Comparison of ENCODE assay signal across 28 cellular contexts in the genomic region with DNA sequence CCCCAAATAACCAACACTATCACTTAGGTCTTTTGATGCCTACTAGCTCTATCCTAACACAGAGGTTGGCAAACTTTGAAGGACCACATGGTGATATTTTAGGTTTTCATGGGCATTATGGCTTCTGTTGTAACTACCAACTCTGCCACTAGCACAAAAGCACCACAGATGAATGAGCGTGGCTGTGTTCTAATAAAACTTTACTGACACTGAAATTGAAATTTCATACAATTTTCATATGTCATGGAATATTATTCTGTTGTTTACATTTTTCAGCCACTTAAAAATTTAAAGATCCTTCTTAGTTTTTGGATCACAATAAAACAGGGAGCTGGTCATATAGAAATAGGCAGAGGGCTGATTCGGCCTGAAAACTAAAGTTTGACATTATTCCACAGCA.
"Had no signal": no experiment of that assay in that cellular context is flagged by ENCODE, and none has a peak within 500 bp of the region (broad histone marks: within the 10 kb centered on the region; RNA-seq: fewer than 3 reads in every experiment).

No MANE protein-coding gene starts in this region.

- H3K27ac Mint-ChIP-seq: dendritic cell treated with granulocyte-macrophage colony-stimulating factor and Interleukin-4, amounts not matched to agents 40 ng/mL and 50 ng/mL, for 4 days; effector memory CD8-positive, alpha-beta T cell; endodermal cell had no signal

- H3K27ac ChIP-seq: colonic mucosa, coronary artery, dorsolateral prefrontal cortex, epithelial cell of prostate, esophagus muscularis mucosa, esophagus squamous epithelium, foreskin keratinocyte, gastrocnemius medialis, gastroesophageal sphincter, heart left ventricle, heart right ventricle had no signal

- H3K9me3 Mint-ChIP-seq: dendritic cell treated with granulocyte-macrophage colony-stimulating factor and Interleukin-4, amounts not matched to agents 40 ng/mL and 50 ng/mL, for 4 days; effector memory CD8-positive, alpha-beta T cell had no signal

- H3K4me3 ChIP-seq: colonic mucosa, coronary artery, dorsolateral prefrontal cortex, esophagus muscularis mucosa, esophagus squamous epithelium, gastrocnemius medialis, gastroesophageal sphincter, heart left ventricle, heart right ventricle had no signal

- H3K4me1 ChIP-seq: colonic mucosa, esophagus muscularis mucosa, esophagus squamous epithelium, foreskin keratinocyte, gastrocnemius medialis, gastroesophageal sphincter, heart left ventricle, heart right ventricle had no signal

- ATAC-seq: effector memory CD8-positive, alpha-beta T cell; esophagus mucosa; foreskin keratinocyte; gastrocnemius medialis; gastroesophageal sphincter; heart left ventricle; heart right ventricle had no signal

- H3K36me3 ChIP-seq: colonic mucosa, esophagus muscularis mucosa, esophagus squamous epithelium, gastrocnemius medialis, gastroesophageal sphincter, heart left ventricle, heart right ventricle had no signal

- H3K9me3 ChIP-seq: colonic mucosa, esophagus muscularis mucosa, esophagus squamous epithelium, gastrocnemius medialis, gastroesophageal sphincter, heart left ventricle, heart right ventricle had no signal

- DNase-seq: colonic mucosa; cortex of kidney; dermis blood vessel endothelial cell; dorsolateral prefrontal cortex; effector CD4-positive, alpha-beta T cell; effector CD8-positive, alpha-beta T cell; effector memory CD4-positive, alpha-beta T cell; effector memory CD8-positive, alpha-beta T cell; endodermal cell; erythroblast; esophagus squamous epithelium; foreskin fibroblast; foreskin keratinocyte; foreskin melanocyte; gastrocnemius medialis; glutamatergic neuron; heart left ventricle; heart right ventricle had no signal

- FAIRE-seq: colon, endometrium, endothelial cell of umbilical vein, frontal cortex had no signal

- H3K4me3 Mint-ChIP-seq: dendritic cell treated with granulocyte-macrophage colony-stimulating factor and Interleukin-4, amounts not matched to agents 40 ng/mL and 50 ng/mL, for 4 days; effector memory CD8-positive, alpha-beta T cell; endodermal cell had no signal

- H3K27me3 ChIP-seq: colonic mucosa, dorsolateral prefrontal cortex, gastrocnemius medialis had no signal

- H3K4me1 Mint-ChIP-seq: endodermal cell had no signal
